ENCODE assay signal across 19 cellular contexts in the genomic region with DNA sequence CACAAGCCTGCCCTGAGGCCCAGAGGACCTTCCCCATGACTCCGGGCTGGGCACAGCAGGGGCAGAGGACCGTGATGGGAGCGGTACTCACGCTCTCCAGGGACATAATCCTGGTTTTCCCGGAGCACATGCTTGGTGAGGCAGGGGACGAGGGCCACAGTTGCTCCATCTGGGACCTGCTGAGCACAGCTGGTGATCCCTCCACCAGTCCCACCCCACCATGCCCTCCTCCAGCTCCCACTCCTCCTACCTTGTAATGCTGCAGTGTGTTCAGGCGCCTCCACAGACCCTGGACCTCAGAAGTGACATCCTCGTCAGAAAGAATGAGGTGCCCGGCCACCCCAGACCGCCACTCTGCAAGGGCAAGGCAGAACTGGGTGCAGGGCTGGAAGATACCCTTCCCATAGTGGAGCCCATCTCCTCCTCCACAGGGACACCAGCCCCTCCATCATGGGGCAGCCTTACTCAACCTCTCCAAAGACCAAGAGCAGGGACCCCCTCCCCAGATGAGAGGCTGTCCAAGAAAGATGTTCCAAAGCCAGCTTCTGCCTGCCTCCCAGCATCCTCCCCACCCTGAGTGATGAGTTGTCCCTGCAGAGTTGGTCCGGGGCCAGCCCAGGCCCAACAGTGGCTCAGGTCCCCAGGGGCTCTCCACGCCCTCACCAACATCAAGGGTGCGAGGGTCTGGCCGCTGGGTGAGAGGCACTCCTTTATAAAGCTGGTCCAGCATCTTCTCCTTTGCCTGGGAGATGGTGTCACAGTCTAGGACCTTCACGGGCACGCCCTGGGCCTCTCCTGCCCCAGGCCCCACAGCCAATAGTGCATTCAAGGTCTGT. TPM values are rescaled to one million over a fixed set of nuclear protein-coding genes. Genes with fewer than 3 reads are reported as not detected.
DNase-seq lines count a peak whose midpoint lies in the region; ATAC-seq and TF ChIP-seq lines count a peak whose summit lies in the region.
"Had no signal": no experiment of that assay in that cellular context is flagged by ENCODE, and none has a peak within 500 bp of the region (broad histone marks: within the 10 kb centered on the region; RNA-seq: fewer than 3 reads in every experiment).

No MANE protein-coding gene starts in this region.

- intact Hi-C loops in left ventricle myocardium superior (cut with micrococcal nuclease) = no loop called here
- intact Hi-C loops in heart right ventricle (cut with DNase I) = no loop called here

- H3K4me1 ChIP-seq in heart right ventricle (no peaks in the 10 kb centered on the region), endodermal cell (ENCODE audit: control insufficient read depth, insufficient read depth, low read length) (no peaks in the 10 kb centered on the region)

- ATAC-seq in left ventricle myocardium superior (no peak), heart right ventricle (no peak), omental fat pad (ENCODE audit: low FRiP score) (no peak), GM21367 (IDR thresholded peaks at IDR 0.05; ENCODE audit: unreplicated experiment) (no peak), GM18868 (IDR thresholded peaks at IDR 0.05; ENCODE audit: unreplicated experiment) (no peak)
- ATAC-seq: activated CD4-positive, CD25-positive, alpha-beta regulatory T cell treated with anti-CD3 and anti-CD28 coated beads, Interleukin-2, amount 50 U/mL, for 24 hours; GM12878; stimulated activated naive CD8-positive, alpha-beta T cell treated with anti-CD3 and anti-CD28 coated beads, Interleukin-15, Interleukin-2, amounts not matched to agents 100 U/mL and 50 U/mL, for 24 hours had no signal

- H3K27me3 ChIP-seq in heart right ventricle (no peaks in the 10 kb centered on the region), endodermal cell (ENCODE audit: control insufficient read depth, insufficient read depth, low read length, poor library complexity, severe bottlenecking) (no peaks in the 10 kb centered on the region)
- H3K27me3 ChIP-seq: ascending aorta had no signal

- H3K4me3 ChIP-seq in heart right ventricle = no peak overlapping the region
- no peak overlapping the region for H3K4me3 ChIP-seq in endodermal cell (ENCODE audit: low read length)
- H3K4me3 ChIP-seq: ascending aorta, GM12878 had no signal

- H3K4me3 Mint-ChIP-seq in endodermal cell = no peak overlapping the region
- H3K4me3 Mint-ChIP-seq: naive B cell had no signal

- H3K9me3 ChIP-seq in heart right ventricle (no peaks in the 10 kb centered on the region), endodermal cell (ENCODE audit: control insufficient read depth, low read length) (no peaks in the 10 kb centered on the region)
- H3K9me3 ChIP-seq: ascending aorta had no signal

- H3K27me3 Mint-ChIP-seq in endodermal cell (ENCODE audit: insufficient read depth) = no peaks in the 10 kb centered on the region
- H3K27me3 Mint-ChIP-seq: naive B cell had no signal

- H3K9me3 Mint-ChIP-seq in endodermal cell = no peaks in the 10 kb centered on the region
- H3K9me3 Mint-ChIP-seq: naive B cell had no signal

- no peak overlapping the region for H3K27ac ChIP-seq in heart right ventricle
- H3K27ac ChIP-seq in endodermal cell (ENCODE audit: low read depth, low read length) = no peak overlapping the region

- H3K9ac ChIP-seq in endodermal cell (ENCODE audit: extremely low read depth, low read length, poor library complexity, severe bottlenecking) = no peak overlapping the region

- H3K36me3 ChIP-seq in heart right ventricle = peaks cover 0 to 100% (median 27%) of the 10 kb centered on the region in 9 donors
- H3K36me3 ChIP-seq in endodermal cell (ENCODE audit: control insufficient read depth, insufficient read depth, low read length) = peaks cover 87% of the 10 kb centered on the region

- DNase-seq in left ventricle myocardium superior (peak; percentile 18), heart right ventricle (no peak), endodermal cell (peak; percentile 24), omental fat pad (ENCODE audit: low spot score) (peak; percentile 16), GOT3 (lab: John Stamatoyannopoulos, UW) (no peak), HUDEP-2 (lab: John Stamatoyannopoulos, UW; ENCODE audit: unreplicated experiment in 76 of 76) (no peak)
- DNase-seq: activated gamma-delta T cell; foreskin fibroblast; naive B cell; NCI-H2029; NCI-H446 treated with DMSO at 0.1 percent for 48 hours; SHP77; stimulated activated naive CD8-positive, alpha-beta T cell treated with anti-CD3 and anti-CD28 coated beads, Interleukin-15, Interleukin-2, amounts not matched to agents 100 U/mL and 50 U/mL, for 24 hours had no signal

- no peak overlapping the region for H3K27ac Mint-ChIP-seq in endodermal cell
- H3K27ac Mint-ChIP-seq: naive B cell had no signal

- TF ChIP-seq CTCF in heart right ventricle (IDR thresholded peaks at IDR 0.05) (no peak), endodermal cell (conservative IDR thresholded peaks at IDR 0.05) (no peak), omental fat pad (IDR thresholded peaks at IDR 0.05) (no peak)

- peaks cover 84% of the 10 kb centered on the region for H3K36me3 Mint-ChIP-seq in endodermal cell (ENCODE audit: low read depth)
- H3K36me3 Mint-ChIP-seq: naive B cell had no signal

- H3K4me1 Mint-ChIP-seq in endodermal cell = no peaks in the 10 kb centered on the region
- H3K4me1 Mint-ChIP-seq: naive B cell had no signal

- WGBS in heart right ventricle, 2 donors = 93 to 95% methylated on average over 16 of the region's 16 CpGs
- WGBS in endodermal cell (ENCODE audit: insufficient coverage in 1 of 2, insufficient read length in 1 of 2), 2 experiments = 94 to 95% methylated on average over 12 to 16 of the region's 16 CpGs

RNA-seq across cellular contexts. Expression of gene PLXNB1, which starts 19.5 kb away (rescaled TPM):
- 50.8 TPM for total RNA-seq in left ventricle myocardium superior
- total RNA-seq in heart right ventricle = 10 to 100 TPM; 27.7 to 67.3 (median 32.4) TPM
- 100 to 1,000 TPM in 1 of 2 donors, 10 to 100 TPM in 1; 30.1 to 135 TPM for polyA plus RNA-seq in heart right ventricle
- total RNA-seq in endodermal cell = 100 to 1,000 TPM; 175 to 216 TPM
- 165 TPM for polyA plus RNA-seq in endodermal cell (2013, experiment 1 of 2)
- 157 TPM for polyA plus RNA-seq in endodermal cell (2013, experiment 2 of 2)
- total RNA-seq in omental fat pad = 10 to 100 TPM; 66.7 to 91.3 (median 77.1) TPM

RNA-seq across cellular contexts. Expression of gene CCDC51, which starts 29.5 kb away (rescaled TPM):
- total RNA-seq in left ventricle myocardium superior (13.3 TPM), heart right ventricle (10 to 100 TPM in 8 of 10 donors, 1 to 10 TPM in 2; 9.5 to 14.3 (median 12.2) TPM), endodermal cell (10 to 100 TPM; 14.5 to 14.6 TPM), omental fat pad (10 to 100 TPM; 11.6 to 15.1 (median 13.6) TPM)
- polyA plus RNA-seq in heart right ventricle = 10 to 100 TPM in 1 of 2 donors, 1 to 10 TPM in 1; 4.7 to 11.0 TPM
- 15.2 TPM for polyA plus RNA-seq in endodermal cell (2013, experiment 1 of 2)
- polyA plus RNA-seq in endodermal cell (2013, experiment 2 of 2) = 14.4 TPM

RNA-seq across cellular contexts. Expression of gene TMA7, which starts 29.6 kb away (rescaled TPM):
- total RNA-seq in left ventricle myocardium superior = 262 TPM
- total RNA-seq in heart right ventricle = 100 to 1,000 TPM; 140 to 227 (median 193) TPM
- 1,000 to 10,000 TPM in 1 of 2 donors, 100 to 1,000 TPM in 1; 365 to 1,063 TPM for polyA plus RNA-seq in heart right ventricle
- 100 to 1,000 TPM; 290 to 326 TPM for total RNA-seq in endodermal cell
- polyA plus RNA-seq in endodermal cell (2013, experiment 1 of 2) = 420 TPM
- polyA plus RNA-seq in endodermal cell (2013, experiment 2 of 2) = 414 TPM
- 100 to 1,000 TPM; 239 to 266 (median 255) TPM for total RNA-seq in omental fat pad

RNA-seq across cellular contexts. Expression of gene ATRIP, which starts 36.1 kb away (rescaled TPM):
- total RNA-seq in left ventricle myocardium superior = 4.9 TPM
- 1 to 10 TPM; 2.2 to 5.4 (median 3.8) TPM for total RNA-seq in heart right ventricle
- 1 to 10 TPM; 4.5 to 5.1 TPM for polyA plus RNA-seq in heart right ventricle
- total RNA-seq in endodermal cell = 10 to 100 TPM; 11.7 to 16.1 TPM
- polyA plus RNA-seq in endodermal cell (2013, experiment 1 of 2) = 11.6 TPM
- 15.2 TPM for polyA plus RNA-seq in endodermal cell (2013, experiment 2 of 2)
- total RNA-seq in omental fat pad = 1 to 10 TPM; 4.0 to 6.5 (median 5.5) TPM

RNA-seq across cellular contexts. Expression of gene FBXW12, which starts 38.4 kb away (rescaled TPM):
- total RNA-seq in left ventricle myocardium superior (not detected), heart right ventricle (under 1 TPM in 1 of 10 donors, not detected in 9; 0.28 TPM), endodermal cell (1 to 10 TPM in 1 of 2 donors, under 1 TPM in 1; 0.13 to 1.4 TPM), omental fat pad (not detected)
- polyA plus RNA-seq in heart right ventricle = under 1 TPM in 1 of 2 donors, not detected in 1; 0.29 TPM
- polyA plus RNA-seq in endodermal cell (2013, experiment 1 of 2) = 0.61 TPM
- 0.62 TPM for polyA plus RNA-seq in endodermal cell (2013, experiment 2 of 2)
- total RNA-seq: ascending aorta, liver had no signal
- polyA plus RNA-seq: liver had no signal

Comparison
In these comparisons a context has a peak if more than half of its experiments do, and no peak if none do; other contexts are left out.
1. DNase-seq: peak in left ventricle myocardium superior (single experiment), endodermal cell (single experiment) and omental fat pad (single experiment); none in heart right ventricle (0 of 2), GOT3 (single experiment) and HUDEP-2 (0 of 76).